Comparison of ENCODE assay signal across 8 cellular contexts in genomic region chr4:157222764-157223145, GRCh38. TPM values are rescaled to one million over a fixed set of nuclear protein-coding genes. Genes with fewer than 3 reads are reported as not detected.
DNase-seq lines count a peak whose midpoint lies in the region; ATAC-seq and TF ChIP-seq lines count a peak whose summit lies in the region.
"Had no signal": no experiment of that assay in that cellular context is flagged by ENCODE, and none has a peak within 500 bp of the region (broad histone marks: within the 10 kb centered on the region; RNA-seq: fewer than 3 reads in every experiment).

No MANE protein-coding gene starts in this region.

- H3K4me3 ChIP-seq in IMR-90 (ENCODE audit: insufficient read depth, low read depth, low read length): peak overlapping the region; percentile 23; the same call in 1 of the 2 replicates
- H3K4me3 ChIP-seq in breast epithelium: peak overlapping the region; percentile 32 to 71 (median 51)
- peak overlapping the region; percentile 51 to 54 for H3K4me3 ChIP-seq in stomach smooth muscle (ENCODE audit: low read length in 2 of 2)

- DNase-seq in IMR-90 (no peak), breast epithelium (ENCODE audit: low spot score in 2 of 2) (no peak), inferior parietal cortex (ENCODE audit: extremely low spot score) (peak; percentile 39), kidney tubule cell (ENCODE audit: low spot score) (no peak)
- DNase-seq in activated CD8-positive, alpha-beta T cell treated with anti-CD3 and anti-CD28 coated beads for 36 hours: no peak

- dilution Hi-C loops in IMR-90 (cut with HindIII; ENCODE audit: low sequenced_read_pairs, unreplicated experiment): no loop called here

- peaks cover 30% of the 10 kb centered on the region for H3K27me3 Mint-ChIP-seq in activated CD8-positive, alpha-beta T cell treated with anti-CD3 and anti-CD28 coated beads for 36 hours

- CTCF ChIA-PET in IMR-90 (lab: Yijun Ruan, JAX): interaction anchor here (0.6 kb wide), 1 partner anchor 163 kb away, joined by 3 read pairs; no protein-coding TSS in a partner anchor
- CTCF ChIA-PET in activated CD8-positive, alpha-beta T cell treated with anti-CD3 and anti-CD28 coated beads for 36 hours (lab: Charles Lee): no interaction called here

- no TSS peak for BruUV-seq in IMR-90 (replicated peaks; lab: Mats Ljungman, UMichigan)

- H3K4me1 Mint-ChIP-seq in activated CD8-positive, alpha-beta T cell treated with anti-CD3 and anti-CD28 coated beads for 36 hours (ENCODE audit: low read depth): no peaks in the 10 kb centered on the region

- no peak overlapping the region for H4K8ac ChIP-seq in IMR-90 (ENCODE audit: low read depth in 2 of 2, low read length in 2 of 2)

- H2BK20ac ChIP-seq in IMR-90 (ENCODE audit: low read depth, low read length): no peak overlapping the region

- H2BK15ac ChIP-seq in IMR-90 (ENCODE audit: low read depth, low read length): no peak overlapping the region

- no peak overlapping the region for H2BK120ac ChIP-seq in IMR-90 (ENCODE audit: low read depth, low read length)

- peak overlapping the region; percentile 76 for H3K4me2 ChIP-seq in IMR-90 (ENCODE audit: low read depth, low read length)

- H3K56ac ChIP-seq in IMR-90 (ENCODE audit: extremely low read depth, insufficient read depth, low read length): no peak overlapping the region

- H2AFZ ChIP-seq in IMR-90 (replicated peaks; ENCODE audit: low read length, poor library complexity): peak overlapping the region; percentile 66

- no peak for TF ChIP-seq CTCF in IMR-90 (conservative IDR thresholded peaks at IDR 0.05; ENCODE audit: low read depth, low read length)
- no peak for TF ChIP-seq CTCF in breast epithelium (IDR thresholded peaks at IDR 0.05)
- no peak for TF ChIP-seq CTCF in activated CD8-positive, alpha-beta T cell treated with anti-CD3 and anti-CD28 coated beads for 36 hours (IDR thresholded peaks at IDR 0.05)

- POLR2A ChIA-PET in IMR-90 (lab: Charles Lee; ENCODE audit: unreplicated experiment): no interaction called here
- POLR2A ChIA-PET in activated CD8-positive, alpha-beta T cell treated with anti-CD3 and anti-CD28 coated beads for 36 hours (lab: Charles Lee): no interaction called here

- H3K9me3 Mint-ChIP-seq in activated CD8-positive, alpha-beta T cell treated with anti-CD3 and anti-CD28 coated beads for 36 hours: peaks cover 8% of the 10 kb centered on the region

- no peak for ATAC-seq in IMR-90 (ENCODE audit: low read depth)
- ATAC-seq in HG03159 (IDR thresholded peaks at IDR 0.05; ENCODE audit: unreplicated experiment): no peak
- ATAC-seq in activated CD8-positive, alpha-beta T cell treated with anti-CD3 and anti-CD28 coated beads for 36 hours: no peak

- no peaks in the 10 kb centered on the region for H3K36me3 Mint-ChIP-seq in activated CD8-positive, alpha-beta T cell treated with anti-CD3 and anti-CD28 coated beads for 36 hours (ENCODE audit: low read depth)

- H3K27me3 ChIP-seq in IMR-90 (ENCODE audit: control insufficient read depth, insufficient read depth, low read length): peaks cover 33% of the 10 kb centered on the region
- H3K27me3 ChIP-seq in breast epithelium: peaks cover 0 to 20% of the 10 kb centered on the region in 2 donors
- H3K27me3 ChIP-seq in stomach smooth muscle (ENCODE audit: control insufficient read depth in 1 of 2, insufficient read depth in 2 of 2, low read length in 2 of 2): peaks cover 24 to 34% of the 10 kb centered on the region in 2 donors

- no peak overlapping the region for H4K5ac ChIP-seq in IMR-90 (ENCODE audit: low read depth, low read length)

- no peaks in the 10 kb centered on the region for H4K20me1 ChIP-seq in IMR-90 (ENCODE audit: insufficient read depth, low read length)

- H3K27ac Mint-ChIP-seq in activated CD8-positive, alpha-beta T cell treated with anti-CD3 and anti-CD28 coated beads for 36 hours: no peak overlapping the region

- H4K91ac ChIP-seq in IMR-90 (ENCODE audit: insufficient read depth, low read depth, low read length): no peak overlapping the region

- H3K36me3 ChIP-seq in IMR-90 (ENCODE audit: control insufficient read depth, insufficient read depth, low read length) (no peaks in the 10 kb centered on the region), breast epithelium (no peaks in the 10 kb centered on the region), stomach smooth muscle (ENCODE audit: control insufficient read depth in 2 of 2, insufficient read depth in 2 of 2, low read length in 2 of 2) (no peaks in the 10 kb centered on the region)
- H3K36me3 ChIP-seq: Peyer's patch had no signal

- no peaks in the 10 kb centered on the region for H3K79me1 ChIP-seq in IMR-90 (ENCODE audit: low read depth in 1 of 2, low read length in 2 of 2)

- no peak overlapping the region for H3K18ac ChIP-seq in IMR-90 (ENCODE audit: low read depth, low read length)

- H2AK9ac ChIP-seq in IMR-90 (replicated peaks; ENCODE audit: low read depth, low read length, poor library complexity): no peak overlapping the region

- WGBS in IMR-90 (ENCODE audit: extremely low coverage in 2 of 2, insufficient read length in 1 of 2), 2 experiments: no CpG with 5 or more reads among the region's 16 CpGs

- intact Hi-C loops in IMR-90 (cut with micrococcal nuclease): loop anchor here (5.0 kb wide), 1 partner anchor 950 kb away; the partner anchor contains the start of gene GASK1B
- intact Hi-C loops in breast epithelium (cut with DNase I; ENCODE audit: low total_unique reads): loop anchor here (10.0 kb wide), 1 partner anchor 752 kb away; no protein-coding TSS in a partner anchor
- intact Hi-C loops in activated CD8-positive, alpha-beta T cell treated with anti-CD3 and anti-CD28 coated beads for 36 hours (cut with micrococcal nuclease): no loop called here

- in situ Hi-C loops in IMR-90 (cut with MboI; ENCODE audit: low sequenced_read_pairs): loop anchor here (25.0 kb wide), 1 partner anchor 965 kb away; no protein-coding TSS in a partner anchor

- TF ChIP-seq RAD21 in IMR-90 (IDR thresholded peaks at IDR 0.05; ENCODE audit: low read length): no peak

- no peak overlapping the region for H3K4ac ChIP-seq in IMR-90 (ENCODE audit: low read depth, low read length)

- no peaks in the 10 kb centered on the region; the same call in 1 of the 2 replicates for H3K9me1 ChIP-seq in IMR-90 (ENCODE audit: insufficient read depth, low read length)

- no peak overlapping the region for H3K23ac ChIP-seq in IMR-90 (ENCODE audit: low read depth, low read length)

- H2BK5ac ChIP-seq in IMR-90 (ENCODE audit: low read depth, low read length, poor library complexity, severe bottlenecking): no peak overlapping the region

- H3K9ac ChIP-seq in IMR-90 (ENCODE audit: low read depth, low read length): no peak overlapping the region
- no peak overlapping the region for H3K9ac ChIP-seq in stomach smooth muscle (ENCODE audit: low read length in 2 of 2)

- H3K27ac ChIP-seq in IMR-90 (ENCODE audit: insufficient read depth, low read length): no peak overlapping the region
- peak overlapping the region in 1 of 2 donors; percentile 35 for H3K27ac ChIP-seq in breast epithelium
- H3K27ac ChIP-seq in stomach smooth muscle (ENCODE audit: low read length): no peak overlapping the region
- H3K27ac ChIP-seq: Peyer's patch had no signal

- TF ChIP-seq POLR2A in IMR-90 (IDR thresholded peaks at IDR 0.05; ENCODE audit: low read depth, low read length) (no peak), breast epithelium (IDR thresholded peaks at IDR 0.05) (no peak)

- H3K9me3 ChIP-seq in IMR-90 (ENCODE audit: control insufficient read depth, insufficient read depth, low read length) (no peaks in the 10 kb centered on the region; the same call in 1 of the 2 replicates), breast epithelium (no peaks in the 10 kb centered on the region), stomach smooth muscle (ENCODE audit: control insufficient read depth in 2 of 2, low read length in 2 of 2) (peaks cover 0 to 1% of the 10 kb centered on the region in 2 donors)

- no peak overlapping the region for H3K4me3 Mint-ChIP-seq in activated CD8-positive, alpha-beta T cell treated with anti-CD3 and anti-CD28 coated beads for 36 hours

- H3K4me1 ChIP-seq in IMR-90 (ENCODE audit: control insufficient read depth, insufficient read depth, low read length) (peaks cover 4% of the 10 kb centered on the region; the same call in 1 of the 2 replicates), breast epithelium (peaks cover 4 to 5% of the 10 kb centered on the region in 2 donors), stomach smooth muscle (ENCODE audit: control insufficient read depth, insufficient read depth, low read length) (peaks cover 12% of the 10 kb centered on the region)
- H3K4me1 ChIP-seq: Peyer's patch had no signal

- H2AK5ac ChIP-seq in IMR-90 (ENCODE audit: low read depth, low read length): no peak overlapping the region

- H3K14ac ChIP-seq in IMR-90 (replicated peaks; ENCODE audit: low read depth, low read length): no peak overlapping the region

TF ChIP-seq in IMR-90, 13 proteins besides CTCF, POLR2A, EP300 and RAD21:
- TF ChIP-seq SMC3 (IDR thresholded peaks at IDR 0.05; ENCODE audit: low read depth, low read length): no peak
- TF ChIP-seq MAFK (IDR thresholded peaks at IDR 0.05; ENCODE audit: low read depth, low read length): no peak
- TF ChIP-seq RCOR1 (IDR thresholded peaks at IDR 0.05; ENCODE audit: insufficient replicate concordance, low read length): no peak
- TF ChIP-seq CHD1 (IDR thresholded peaks at IDR 0.05; ENCODE audit: low read depth, low read length): no peak
- no peak for TF ChIP-seq RFX5 (IDR thresholded peaks at IDR 0.05; ENCODE audit: low read depth, low read length)
- no peak for TF ChIP-seq MAZ (IDR thresholded peaks at IDR 0.05; ENCODE audit: borderline replicate concordance, low read depth, low read length)
- TF ChIP-seq FOS (IDR thresholded peaks at IDR 0.05; ENCODE audit: low read depth, low read length): no peak
- no peak for TF ChIP-seq NFE2L2 (IDR thresholded peaks at IDR 0.05; ENCODE audit: low read depth, low read length)
- TF ChIP-seq MXI1 (IDR thresholded peaks at IDR 0.05; ENCODE audit: borderline replicate concordance, low read depth, low read length): no peak

RNA-seq across cellular contexts. Expression of gene GRIA2, which starts 2.2 kb away (rescaled TPM):
- not detected in 2 replicates for total RNA-seq in IMR-90 (2012; rRNA removed)
- polyA plus RNA-seq in IMR-90 (2012; rRNA removed): not detected in 2 replicates
- polyA plus RNA-seq in IMR-90 (2012; cell fraction: cytosol; rRNA removed): not detected in 2 replicates
- 0.08 TPM in 1 of 2 replicates, not detected in the other for polyA plus RNA-seq in IMR-90 (2012; cell fraction: nucleus; rRNA removed; ENCODE audit: low replicate concordance)
- total RNA-seq in breast epithelium: 1 to 10 TPM in 2 of 3 donors, not detected in 1; 2.3 to 4.8 TPM
- not detected for total RNA-seq in activated CD8-positive, alpha-beta T cell treated with anti-CD3 and anti-CD28 coated beads for 36 hours
- total RNA-seq: Peyer's patch had no signal
